In the genomic region with DNA sequence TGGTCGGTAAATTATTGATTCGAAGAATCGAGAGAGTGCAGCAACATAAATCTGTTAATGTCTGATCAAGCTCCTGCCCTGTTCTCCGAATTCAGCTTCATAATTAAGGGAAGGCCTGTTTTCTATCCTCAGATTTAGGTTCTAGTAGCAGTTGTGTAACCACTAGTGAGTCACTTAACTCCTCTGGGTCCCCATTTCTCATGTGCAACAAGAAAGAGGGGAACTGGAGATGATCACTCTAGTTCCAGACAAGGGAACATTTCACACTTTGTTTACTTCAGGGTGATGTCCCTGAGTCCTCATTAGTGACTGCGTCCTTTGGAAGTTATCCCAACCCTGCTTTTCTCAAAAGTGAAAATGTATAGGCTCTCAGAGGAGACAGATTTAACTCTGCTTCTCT, we compare ENCODE assay signal across 18 cellular contexts.
A peak's percentile ranks its signal among the peaks of the same experiment; 100 is the strongest.
DNase-seq lines count a peak whose midpoint lies in the region; ATAC-seq, FAIRE-seq and TF ChIP-seq lines count a peak whose summit lies in the region.
"Had no signal": no experiment of that assay in that cellular context is flagged by ENCODE, and none has a peak within 500 bp of the region (broad histone marks: within the 10 kb centered on the region; RNA-seq: fewer than 3 reads in every experiment).

No MANE protein-coding gene starts in this region.

- DNase-seq in AG20443 (ENCODE audit: low spot score) (peak; percentile 46), NOMO-1 treated with DMSO at 0.1 percent for 48 hours (lab: John Stamatoyannopoulos, UW; ENCODE audit: unreplicated experiment) (peak; percentile 89), fibroblast of pulmonary artery (ENCODE audit: low read depth) (peak; percentile 39), osteoblast (ENCODE audit: insufficient read length, low spot score, missing footprints) (no peak), cerebellar nuclear complex (lab: John Stamatoyannopoulos, UW) (no peak), HTR-8/SVneo (ENCODE audit: insufficient read length, low spot score) (no peak)
- DNase-seq in CD4-positive, alpha-beta T cell: no peak
- DNase-seq: activated CD8-positive, alpha-beta memory T cell treated with anti-CD3 and anti-CD28 coated beads for 24 hours; activated effector memory CD4-positive, alpha-beta T cell treated with anti-CD3 and anti-CD28 coated beads, Interleukin-2, amount 50 U/mL, for 16 hours; DMS 273 treated with DMSO at 0.1 percent for 48 hours; effector memory CD4-positive, alpha-beta T cell; left colon; NCI-H2171 treated with DMSO at 0.1 percent for 48 hours had no signal

- H3K4me1 Mint-ChIP-seq in CD4-positive, alpha-beta T cell (ENCODE audit: low read depth): no peaks in the 10 kb centered on the region
- H3K4me1 Mint-ChIP-seq: brain had no signal

- CTCF ChIA-PET in CD4-positive, alpha-beta T cell (lab: Charles Lee): no interaction called here

- no peaks in the 10 kb centered on the region for H4K20me1 ChIP-seq in osteoblast (ENCODE audit: insufficient read depth, low read length)

- intact Hi-C loops in CD4-positive, alpha-beta T cell (cut with DNase I, micrococcal nuclease): no loop called here

- POLR2A ChIA-PET in CD4-positive, alpha-beta T cell (lab: Charles Lee): no interaction called here

- no peak overlapping the region for H3K27ac Mint-ChIP-seq in CD4-positive, alpha-beta T cell
- H3K27ac Mint-ChIP-seq: brain, nephron had no signal

- H3K79me2 ChIP-seq in osteoblast (ENCODE audit: insufficient read depth, low read length): no peaks in the 10 kb centered on the region

- H3K9me3 ChIP-seq in osteoblast (ENCODE audit: low read depth, low read length): no peaks in the 10 kb centered on the region
- H3K9me3 ChIP-seq in CD4-positive, alpha-beta T cell (ENCODE audit: control insufficient read depth, low read length): no peaks in the 10 kb centered on the region

- H3K4me3 ChIP-seq in fibroblast of pulmonary artery (replicated peaks; ENCODE audit: low read depth, low read length) (no peak overlapping the region), osteoblast (ENCODE audit: insufficient read depth, low read length) (no peak overlapping the region)

- no peaks in the 10 kb centered on the region for H3K9me3 Mint-ChIP-seq in CD4-positive, alpha-beta T cell
- H3K9me3 Mint-ChIP-seq: brain, nephron had no signal

- H3K4me2 ChIP-seq in osteoblast (ENCODE audit: insufficient read depth, low read length): no peak overlapping the region

- H3K27me3 Mint-ChIP-seq in CD4-positive, alpha-beta T cell: peaks cover 24% of the 10 kb centered on the region
- H3K27me3 Mint-ChIP-seq: brain had no signal

- ATAC-seq in CD4-positive, alpha-beta T cell (ENCODE audit: poor library complexity): no peak
- ATAC-seq in GM19351 (IDR thresholded peaks at IDR 0.05; ENCODE audit: unreplicated experiment): no peak
- ATAC-seq: HCT116, left colon had no signal

- no peak for FAIRE-seq in HTR-8/SVneo (lab: Jason Lieb, UNC)

- no peak overlapping the region for H3K27ac ChIP-seq in osteoblast (ENCODE audit: low read depth, low read length)
- H3K27ac ChIP-seq in CD4-positive, alpha-beta T cell (ENCODE audit: low read depth, low read length): no peak overlapping the region
- H3K27ac ChIP-seq: VCaP had no signal

- H2AFZ ChIP-seq in osteoblast (ENCODE audit: low read length): peak overlapping the region; percentile 58

- no peaks in the 10 kb centered on the region for H3K36me3 ChIP-seq in osteoblast (ENCODE audit: insufficient read depth, low read length)

- H3K36me3 Mint-ChIP-seq in CD4-positive, alpha-beta T cell (ENCODE audit: low read depth): no peaks in the 10 kb centered on the region
- H3K36me3 Mint-ChIP-seq: brain had no signal

- H3K4me3 Mint-ChIP-seq in CD4-positive, alpha-beta T cell: no peak overlapping the region
- H3K4me3 Mint-ChIP-seq: brain, nephron had no signal

- peaks cover 24% of the 10 kb centered on the region for H3K4me1 ChIP-seq in osteoblast (ENCODE audit: insufficient read depth, low read length)

- no peaks in the 10 kb centered on the region for H3K27me3 ChIP-seq in osteoblast (ENCODE audit: insufficient read depth, low read length)
- peaks cover 8% of the 10 kb centered on the region for H3K27me3 ChIP-seq in CD4-positive, alpha-beta T cell (ENCODE audit: control insufficient read depth, insufficient read depth, low read length)

- no peak for TF ChIP-seq CTCF in fibroblast of pulmonary artery (IDR thresholded peaks at IDR 0.05; ENCODE audit: low read length, missing control alignments)
- no peak for TF ChIP-seq CTCF in osteoblast (IDR thresholded peaks at IDR 0.05; ENCODE audit: extremely low read depth, low read depth, low read length)
- TF ChIP-seq CTCF in CD4-positive, alpha-beta T cell (IDR thresholded peaks at IDR 0.05): no peak

Comparison
In these comparisons a context has a peak if more than half of its experiments do, and no peak if none do; other contexts are left out.
1. DNase-seq: peak in AG20443 (single experiment), NOMO-1 treated with DMSO at 0.1 percent for 48 hours (single experiment) and fibroblast of pulmonary artery (single experiment); none in osteoblast (single experiment), CD4-positive, alpha-beta T cell (0 of 10), cerebellar nuclear complex (0 of 2) and HTR-8/SVneo (single experiment).